1 cellular context compared by ENCODE assay signal in the genomic region with DNA sequence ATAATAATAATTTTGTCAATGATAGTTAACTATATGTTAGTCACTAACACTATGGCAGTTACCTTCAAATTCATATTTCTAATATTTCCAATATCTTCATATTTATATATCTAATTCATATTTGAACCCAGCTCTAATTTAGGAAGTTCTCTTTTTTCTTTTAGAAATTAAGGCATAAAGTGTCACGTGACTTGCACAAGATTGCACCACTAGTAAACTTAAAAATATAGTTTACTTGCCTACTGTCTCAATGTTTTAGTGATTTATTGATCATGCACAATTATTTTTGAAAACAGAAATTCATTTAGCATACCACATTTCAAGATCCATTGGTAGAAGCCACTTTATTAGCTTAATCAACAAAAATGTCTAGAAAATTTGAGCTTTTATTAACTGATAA.
TF ChIP-seq lines count a peak whose summit lies in the region.

No MANE protein-coding gene starts in this region.

TF ChIP-seq in HepG2, 621 proteins besides CTCF, POLR2A, EP300 and RAD21 (continued from another document):
- TF ChIP-seq, protein P1, sequence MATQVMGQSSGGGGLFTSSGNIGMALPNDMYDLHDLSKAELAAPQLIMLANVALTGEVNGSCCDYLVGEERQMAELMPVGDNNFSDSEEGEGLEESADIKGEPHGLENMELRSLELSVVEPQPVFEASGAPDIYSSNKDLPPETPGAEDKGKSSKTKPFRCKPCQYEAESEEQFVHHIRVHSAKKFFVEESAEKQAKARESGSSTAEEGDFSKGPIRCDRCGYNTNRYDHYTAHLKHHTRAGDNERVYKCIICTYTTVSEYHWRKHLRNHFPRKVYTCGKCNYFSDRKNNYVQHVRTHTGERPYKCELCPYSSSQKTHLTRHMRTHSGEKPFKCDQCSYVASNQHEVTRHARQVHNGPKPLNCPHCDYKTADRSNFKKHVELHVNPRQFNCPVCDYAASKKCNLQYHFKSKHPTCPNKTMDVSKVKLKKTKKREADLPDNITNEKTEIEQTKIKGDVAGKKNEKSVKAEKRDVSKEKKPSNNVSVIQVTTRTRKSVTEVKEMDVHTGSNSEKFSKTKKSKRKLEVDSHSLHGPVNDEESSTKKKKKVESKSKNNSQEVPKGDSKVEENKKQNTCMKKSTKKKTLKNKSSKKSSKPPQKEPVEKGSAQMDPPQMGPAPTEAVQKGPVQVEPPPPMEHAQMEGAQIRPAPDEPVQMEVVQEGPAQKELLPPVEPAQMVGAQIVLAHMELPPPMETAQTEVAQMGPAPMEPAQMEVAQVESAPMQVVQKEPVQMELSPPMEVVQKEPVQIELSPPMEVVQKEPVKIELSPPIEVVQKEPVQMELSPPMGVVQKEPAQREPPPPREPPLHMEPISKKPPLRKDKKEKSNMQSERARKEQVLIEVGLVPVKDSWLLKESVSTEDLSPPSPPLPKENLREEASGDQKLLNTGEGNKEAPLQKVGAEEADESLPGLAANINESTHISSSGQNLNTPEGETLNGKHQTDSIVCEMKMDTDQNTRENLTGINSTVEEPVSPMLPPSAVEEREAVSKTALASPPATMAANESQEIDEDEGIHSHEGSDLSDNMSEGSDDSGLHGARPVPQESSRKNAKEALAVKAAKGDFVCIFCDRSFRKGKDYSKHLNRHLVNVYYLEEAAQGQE (IDR thresholded peaks at IDR 0.05; ENCODE audit: borderline replicate concordance in 1 of 2, low read depth in 1 of 2, low read length in 2 of 2), result no peak
- TF ChIP-seq ZIK1 (CRISPR knock-in tag; IDR thresholded peaks at IDR 0.05; ENCODE audit: borderline replicate concordance, low read depth) (no peak), ZNF598 (CRISPR knock-in tag; IDR thresholded peaks at IDR 0.05; ENCODE audit: borderline replicate concordance) (no peak), RAD51 (IDR thresholded peaks at IDR 0.05; ENCODE audit: borderline replicate concordance) (peak; percentile 90), ZBTB8A (CRISPR knock-in tag; IDR thresholded peaks at IDR 0.05; ENCODE audit: borderline replicate concordance, low read depth) (no peak)
- TF ChIP-seq, protein P2, sequence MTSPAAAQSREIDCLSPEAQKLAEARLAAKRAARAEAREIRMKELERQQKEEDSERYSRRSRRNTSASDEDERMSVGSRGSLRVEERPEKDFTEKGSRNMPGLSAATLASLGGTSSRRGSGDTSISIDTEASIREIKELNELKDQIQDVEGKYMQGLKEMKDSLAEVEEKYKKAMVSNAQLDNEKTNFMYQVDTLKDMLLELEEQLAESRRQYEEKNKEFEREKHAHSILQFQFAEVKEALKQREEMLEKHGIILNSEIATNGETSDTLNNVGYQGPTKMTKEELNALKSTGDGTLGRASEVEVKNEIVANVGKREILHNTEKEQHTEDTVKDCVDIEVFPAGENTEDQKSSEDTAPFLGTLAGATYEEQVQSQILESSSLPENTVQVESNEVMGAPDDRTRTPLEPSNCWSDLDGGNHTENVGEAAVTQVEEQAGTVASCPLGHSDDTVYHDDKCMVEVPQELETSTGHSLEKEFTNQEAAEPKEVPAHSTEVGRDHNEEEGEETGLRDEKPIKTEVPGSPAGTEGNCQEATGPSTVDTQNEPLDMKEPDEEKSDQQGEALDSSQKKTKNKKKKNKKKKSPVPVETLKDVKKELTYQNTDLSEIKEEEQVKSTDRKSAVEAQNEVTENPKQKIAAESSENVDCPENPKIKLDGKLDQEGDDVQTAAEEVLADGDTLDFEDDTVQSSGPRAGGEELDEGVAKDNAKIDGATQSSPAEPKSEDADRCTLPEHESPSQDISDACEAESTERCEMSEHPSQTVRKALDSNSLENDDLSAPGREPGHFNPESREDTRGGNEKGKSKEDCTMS (CRISPR knock-in tag; conservative IDR thresholded peaks at IDR 0.05), result no peak
- TF ChIP-seq, protein P3, sequence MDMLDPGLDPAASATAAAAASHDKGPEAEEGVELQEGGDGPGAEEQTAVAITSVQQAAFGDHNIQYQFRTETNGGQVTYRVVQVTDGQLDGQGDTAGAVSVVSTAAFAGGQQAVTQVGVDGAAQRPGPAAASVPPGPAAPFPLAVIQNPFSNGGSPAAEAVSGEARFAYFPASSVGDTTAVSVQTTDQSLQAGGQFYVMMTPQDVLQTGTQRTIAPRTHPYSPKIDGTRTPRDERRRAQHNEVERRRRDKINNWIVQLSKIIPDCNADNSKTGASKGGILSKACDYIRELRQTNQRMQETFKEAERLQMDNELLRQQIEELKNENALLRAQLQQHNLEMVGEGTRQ (IDR thresholded peaks at IDR 0.05; ENCODE audit: low read depth, low read length), result peak; percentile 30; the same call in 1 of the 2 replicates
- TF ChIP-seq, protein P3 (CRISPR knock-in tag; IDR thresholded peaks at IDR 0.05; ENCODE audit: borderline replicate concordance), result no peak
- TF ChIP-seq, protein P4, sequence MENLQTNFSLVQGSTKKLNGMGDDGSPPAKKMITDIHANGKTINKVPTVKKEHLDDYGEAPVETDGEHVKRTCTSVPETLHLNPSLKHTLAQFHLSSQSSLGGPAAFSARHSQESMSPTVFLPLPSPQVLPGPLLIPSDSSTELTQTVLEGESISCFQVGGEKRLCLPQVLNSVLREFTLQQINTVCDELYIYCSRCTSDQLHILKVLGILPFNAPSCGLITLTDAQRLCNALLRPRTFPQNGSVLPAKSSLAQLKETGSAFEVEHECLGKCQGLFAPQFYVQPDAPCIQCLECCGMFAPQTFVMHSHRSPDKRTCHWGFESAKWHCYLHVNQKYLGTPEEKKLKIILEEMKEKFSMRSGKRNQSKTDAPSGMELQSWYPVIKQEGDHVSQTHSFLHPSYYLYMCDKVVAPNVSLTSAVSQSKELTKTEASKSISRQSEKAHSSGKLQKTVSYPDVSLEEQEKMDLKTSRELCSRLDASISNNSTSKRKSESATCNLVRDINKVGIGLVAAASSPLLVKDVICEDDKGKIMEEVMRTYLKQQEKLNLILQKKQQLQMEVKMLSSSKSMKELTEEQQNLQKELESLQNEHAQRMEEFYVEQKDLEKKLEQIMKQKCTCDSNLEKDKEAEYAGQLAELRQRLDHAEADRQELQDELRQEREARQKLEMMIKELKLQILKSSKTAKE (CRISPR knock-in tag; IDR thresholded peaks at IDR 0.05; ENCODE audit: borderline replicate concordance), result no peak
